Comparison of ENCODE assay signal across 1 cellular context in genomic region chr1:21491483-21492170, GRCh38.
TF ChIP-seq lines count a peak whose summit lies in the region.

No MANE protein-coding gene starts in this region.

TF ChIP-seq in IMR-90, 13 proteins besides CTCF, POLR2A, EP300 and RAD21 (continued from another document):
- TF ChIP-seq CEBPB (IDR thresholded peaks at IDR 0.05; ENCODE audit: low read depth, low read length) (no peak), BHLHE40 (IDR thresholded peaks at IDR 0.05; ENCODE audit: low read depth, low read length) (no peak), FOS (IDR thresholded peaks at IDR 0.05; ENCODE audit: low read depth, low read length) (no peak)
- TF ChIP-seq, protein P1, sequence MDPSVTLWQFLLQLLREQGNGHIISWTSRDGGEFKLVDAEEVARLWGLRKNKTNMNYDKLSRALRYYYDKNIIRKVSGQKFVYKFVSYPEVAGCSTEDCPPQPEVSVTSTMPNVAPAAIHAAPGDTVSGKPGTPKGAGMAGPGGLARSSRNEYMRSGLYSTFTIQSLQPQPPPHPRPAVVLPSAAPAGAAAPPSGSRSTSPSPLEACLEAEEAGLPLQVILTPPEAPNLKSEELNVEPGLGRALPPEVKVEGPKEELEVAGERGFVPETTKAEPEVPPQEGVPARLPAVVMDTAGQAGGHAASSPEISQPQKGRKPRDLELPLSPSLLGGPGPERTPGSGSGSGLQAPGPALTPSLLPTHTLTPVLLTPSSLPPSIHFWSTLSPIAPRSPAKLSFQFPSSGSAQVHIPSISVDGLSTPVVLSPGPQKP (IDR thresholded peaks at IDR 0.05; ENCODE audit: borderline replicate concordance, low read depth, low read length), result no peak
